ENCODE assay signal across 10 cellular contexts in the genomic region with DNA sequence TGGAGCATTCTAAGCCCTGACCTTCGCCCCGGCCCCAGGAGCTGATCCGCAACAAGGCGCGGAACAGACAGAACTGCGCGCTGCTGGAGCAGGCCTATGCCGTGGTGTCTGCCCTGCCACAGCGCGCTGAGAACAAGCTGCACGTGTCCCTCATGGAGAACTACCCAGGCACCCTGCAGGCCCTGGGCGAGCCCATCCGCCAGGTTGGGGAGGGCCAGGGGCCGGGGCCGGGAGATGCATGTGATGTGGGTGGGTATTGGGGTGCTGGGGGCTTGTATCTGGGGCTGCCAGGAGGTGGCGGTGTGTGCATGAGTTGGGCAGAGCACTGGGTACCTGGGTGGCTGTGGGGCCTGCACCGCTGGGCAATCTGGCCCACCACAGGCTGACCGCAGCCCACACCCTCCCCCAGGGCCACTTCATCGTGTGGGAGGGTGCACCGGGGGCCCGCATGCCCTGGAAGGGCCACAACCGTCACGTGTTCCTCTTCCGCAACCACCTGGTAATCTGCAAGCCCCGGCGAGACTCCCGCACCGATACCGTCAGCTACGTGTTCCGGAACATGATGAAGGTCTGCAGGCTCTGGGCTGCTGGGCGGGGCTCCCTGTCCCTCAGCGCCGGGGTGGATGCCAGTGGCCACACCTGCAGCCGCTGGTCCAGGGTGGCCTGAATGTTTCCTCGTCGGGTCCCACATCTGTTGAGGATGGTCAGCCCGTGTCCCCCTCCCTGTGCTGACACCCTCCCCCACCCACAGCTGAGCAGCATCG.
DNase-seq lines count a peak whose midpoint lies in the region; ATAC-seq and TF ChIP-seq lines count a peak whose summit lies in the region.
"Had no signal": no experiment of that assay in that cellular context is flagged by ENCODE, and none has a peak within 500 bp of the region (broad histone marks: within the 10 kb centered on the region; RNA-seq: fewer than 3 reads in every experiment).

No MANE protein-coding gene starts in this region.

- no peak for DNase-seq in AG10803 (ENCODE audit: low read depth)
- no peak for DNase-seq in GM13977 (ENCODE audit: low spot score)
- no peak for DNase-seq in astrocyte of the spinal cord (ENCODE audit: low read depth, low spot score)
- DNase-seq in mesendoderm, result peak; percentile 10
- DNase-seq in NCI-H2196 (lab: John Stamatoyannopoulos, UW; ENCODE audit: unreplicated experiment), result no peak
- no peak for DNase-seq in GM20000 (ENCODE audit: low spot score)
- DNase-seq: GM23248; stimulated activated CD8-positive, alpha-beta memory T cell treated with anti-CD3 and anti-CD28 coated beads, Interleukin-4, amount 100 ng/mL, for 48 hours had no signal

- H3K4ac ChIP-seq in mesendoderm (ENCODE audit: low read depth, low read length), result no peak overlapping the region

- no peaks in the 10 kb centered on the region for H3K27me3 ChIP-seq in mesendoderm (ENCODE audit: insufficient read depth, low read length, poor library complexity)

- no peak overlapping the region for H3K18ac ChIP-seq in mesendoderm (ENCODE audit: low read length)

- no peak overlapping the region for H3K23ac ChIP-seq in mesendoderm (ENCODE audit: low read length)

- in situ Hi-C loops in GM13977 (cut with MboI; ENCODE audit: low pct_unique_long_range_greater_than_20kb, low sequenced_read_pairs, unreplicated experiment) (no loop called here), astrocyte of the spinal cord (cut with HindIII; ENCODE audit: low sequenced_read_pairs) (no loop called here)

- no peak overlapping the region for H3K9ac ChIP-seq in mesendoderm (ENCODE audit: low read length)
- H3K9ac ChIP-seq: GM23248 had no signal

- H3K79me2 ChIP-seq in mesendoderm (ENCODE audit: control insufficient read depth, insufficient read depth, low read length), result no peaks in the 10 kb centered on the region

- peaks cover 4% of the 10 kb centered on the region for H3K36me3 ChIP-seq in mesendoderm (ENCODE audit: control insufficient read depth, insufficient read depth, low read length)

- no peak overlapping the region for H3K4me3 ChIP-seq in AG10803 (ENCODE audit: low read length)
- no peak overlapping the region for H3K4me3 ChIP-seq in astrocyte of the spinal cord (ENCODE audit: low read depth, low read length)
- H3K4me3 ChIP-seq in mesendoderm (ENCODE audit: low read length), result no peak overlapping the region
- H3K4me3 ChIP-seq: GM23248 had no signal

- H4K5ac ChIP-seq in mesendoderm (ENCODE audit: low read length), result no peak overlapping the region

- 0 out of 2 replicates have a peak, but pooled peaks have one; percentile 18 for TF ChIP-seq CTCF in AG10803 (conservative IDR thresholded peaks at IDR 0.05; ENCODE audit: low read length)
- TF ChIP-seq CTCF in GM13977 (IDR thresholded peaks at IDR 0.05; ENCODE audit: extremely low read depth, insufficient read depth, missing control alignments), result peak; percentile 37
- peak; percentile 8 for TF ChIP-seq CTCF in astrocyte of the spinal cord (IDR thresholded peaks at IDR 0.05; ENCODE audit: low read depth, low read length)
- no peak for TF ChIP-seq CTCF in GM20000 (IDR thresholded peaks at IDR 0.05; ENCODE audit: extremely low read depth, missing control alignments)

- H3K27ac ChIP-seq in mesendoderm (ENCODE audit: low read depth, low read length), result no peak overlapping the region
- H3K27ac ChIP-seq: GM23248 had no signal

- H2BK15ac ChIP-seq in mesendoderm (replicated peaks; ENCODE audit: low read depth), result no peak overlapping the region

- no peak overlapping the region for H3K4me2 ChIP-seq in mesendoderm (ENCODE audit: low read length)

- no peak for ATAC-seq in HG03196 (IDR thresholded peaks at IDR 0.05; ENCODE audit: unreplicated experiment)
- no peak for ATAC-seq in HG02885 (IDR thresholded peaks at IDR 0.05; ENCODE audit: poor library complexity, unreplicated experiment)

- H3K79me1 ChIP-seq in mesendoderm (ENCODE audit: low read length), result no peaks in the 10 kb centered on the region

- H3K56ac ChIP-seq in mesendoderm (ENCODE audit: low read length), result no peak overlapping the region

- no CpG with 5 or more reads among the region's 39 CpGs for WGBS in mesendoderm (ENCODE audit: extremely low coverage, insufficient coverage, low lambda C conversion rate)

- no peak overlapping the region for H4K8ac ChIP-seq in mesendoderm (ENCODE audit: low read depth, low read length)

- H3K4me1 ChIP-seq in mesendoderm (ENCODE audit: control insufficient read depth, low read depth, low read length), result no peaks in the 10 kb centered on the region

- H2BK120ac ChIP-seq in mesendoderm (ENCODE audit: low read depth, low read length), result no peak overlapping the region

- H2BK5ac ChIP-seq in mesendoderm (ENCODE audit: low read length), result no peak overlapping the region

- no peak overlapping the region for H2AK5ac ChIP-seq in mesendoderm (ENCODE audit: low read length)
